8 cellular contexts compared by ENCODE assay signal in the genomic region with DNA sequence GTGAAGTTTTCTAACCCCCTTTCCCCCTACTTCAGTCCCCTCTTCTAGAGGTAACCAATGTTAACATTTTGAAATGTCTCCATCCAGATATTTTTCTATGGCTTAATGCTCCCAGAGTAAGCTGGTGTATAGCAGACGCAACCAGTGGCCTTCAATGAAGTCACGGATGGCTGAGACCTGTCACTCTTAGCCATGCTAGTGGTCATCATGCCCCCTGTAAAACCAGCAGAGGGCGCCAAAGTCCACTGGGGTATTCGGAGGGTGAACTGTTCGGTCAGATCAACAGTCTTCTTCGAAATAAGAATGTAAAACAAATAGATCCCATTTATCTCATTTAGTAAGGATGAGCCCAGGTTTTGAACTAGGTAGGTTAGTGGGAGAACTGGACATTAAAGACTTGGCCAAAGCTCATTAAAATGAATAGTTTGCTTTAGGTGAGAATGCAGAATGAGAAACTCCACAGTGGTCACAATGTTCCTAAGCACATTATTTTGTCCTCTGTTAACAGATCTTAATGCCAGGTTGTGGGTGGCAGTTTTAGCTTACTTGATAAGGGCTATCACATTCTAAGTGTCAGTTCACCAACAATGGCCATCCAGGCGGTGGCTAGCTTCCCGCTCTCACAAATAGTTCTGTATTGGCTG. TPM values are rescaled to one million over a fixed set of nuclear protein-coding genes. Genes with fewer than 3 reads are reported as not detected.
DNase-seq lines count a peak whose midpoint lies in the region; ATAC-seq lines count a peak whose summit lies in the region.

No MANE protein-coding gene starts in this region.

- CTCF ChIA-PET in naive thymus-derived CD4-positive, alpha-beta T cell (lab: Charles Lee): no interaction called here

- intact Hi-C loops in naive thymus-derived CD4-positive, alpha-beta T cell (cut with micrococcal nuclease): loop anchor here in 1 of 2 donors (1.0 to 2.0 kb wide), 2 partner anchors 208 to 321 kb away; no protein-coding TSS in a partner anchor

- H3K36me3 Mint-ChIP-seq in naive thymus-derived CD4-positive, alpha-beta T cell: no peaks in the 10 kb centered on the region

- no peak overlapping the region for H3K27ac Mint-ChIP-seq in naive thymus-derived CD4-positive, alpha-beta T cell

- ATAC-seq in naive thymus-derived CD4-positive, alpha-beta T cell: peak; percentile 66

- POLR2A ChIA-PET in naive thymus-derived CD4-positive, alpha-beta T cell (lab: Charles Lee): no interaction called here

- peaks cover 18 to 38% (median 28%) of the 10 kb centered on the region in 5 donors for H3K27me3 Mint-ChIP-seq in naive thymus-derived CD4-positive, alpha-beta T cell

- no peak overlapping the region for H3K27ac ChIP-seq in naive thymus-derived CD4-positive, alpha-beta T cell (ENCODE audit: low read depth, low read length)

- H3K36me3 ChIP-seq in H7 (replicated peaks; ENCODE audit: control insufficient read depth, insufficient read depth, low read length): no peaks in the 10 kb centered on the region
- no peaks in the 10 kb centered on the region for H3K36me3 ChIP-seq in naive thymus-derived CD4-positive, alpha-beta T cell (ENCODE audit: control insufficient read depth in 2 of 3, insufficient read depth in 3 of 3, low read length in 3 of 3)

- no peaks in the 10 kb centered on the region for H3K4me1 Mint-ChIP-seq in naive thymus-derived CD4-positive, alpha-beta T cell

- DNase-seq in activated naive CD4-positive, alpha-beta T cell treated with Interleukin-2 at 50 U/mL for 16 hours: peak; percentile 4
- no peak for DNase-seq in activated naive CD4-positive, alpha-beta T cell (lab: John Stamatoyannopoulos, UW)
- peak; percentile 69 for DNase-seq in H7
- DNase-seq in Kasumi-1 (lab: John Stamatoyannopoulos, UW): peak; percentile 65 to 73
- peak; percentile 16 for DNase-seq in SK-N-DZ (ENCODE audit: low spot score)
- peak; percentile 92 for DNase-seq in dermis blood vessel endothelial cell
- peak in 1 of 9 donors; percentile 45 for DNase-seq in naive thymus-derived CD4-positive, alpha-beta T cell
- DNase-seq in stimulated activated naive CD4-positive, alpha-beta T cell (lab: John Stamatoyannopoulos, UW): no peak

- H3K4me3 Mint-ChIP-seq in naive thymus-derived CD4-positive, alpha-beta T cell: no peak overlapping the region

- H3K9me3 Mint-ChIP-seq in naive thymus-derived CD4-positive, alpha-beta T cell: peaks cover 0 to 5% (median 0%) of the 10 kb centered on the region in 11 donors

- H3K9me3 ChIP-seq in naive thymus-derived CD4-positive, alpha-beta T cell (ENCODE audit: control insufficient read depth in 2 of 3, low read length in 3 of 3): no peaks in the 10 kb centered on the region

- no peaks in the 10 kb centered on the region for H3K4me1 ChIP-seq in naive thymus-derived CD4-positive, alpha-beta T cell (ENCODE audit: control insufficient read depth in 2 of 2, insufficient read depth in 2 of 2, low read length in 2 of 2)

- H3K4me3 ChIP-seq in H7 (ENCODE audit: insufficient read depth, low read depth, low read length): no peak overlapping the region
- no peak overlapping the region for H3K4me3 ChIP-seq in naive thymus-derived CD4-positive, alpha-beta T cell (ENCODE audit: low read length)

- no peaks in the 10 kb centered on the region for H3K27me3 ChIP-seq in H7 (ENCODE audit: control insufficient read depth, insufficient read depth, low read length)
- peaks cover 0 to 3% of the 10 kb centered on the region in 2 donors for H3K27me3 ChIP-seq in naive thymus-derived CD4-positive, alpha-beta T cell (ENCODE audit: control insufficient read depth in 2 of 2, insufficient read depth in 2 of 2, low read length in 2 of 2)

RNA-seq across cellular contexts. Expression of gene MMP8, which starts 8.6 kb away (rescaled TPM):
- total RNA-seq in H7 (2014; rRNA removed; shearing (Covaris generic)): not detected in 2 replicates
- polyA plus RNA-seq in SK-N-DZ (2014; cell fraction: cytosol; rRNA removed): not detected in 2 replicates
- not detected in 2 replicates for polyA plus RNA-seq in SK-N-DZ (2014; cell fraction: nucleus; rRNA removed)
- total RNA-seq in dermis blood vessel endothelial cell: not detected in 2 replicates
- total RNA-seq in naive thymus-derived CD4-positive, alpha-beta T cell: not detected
- polyA plus RNA-seq in naive thymus-derived CD4-positive, alpha-beta T cell: not detected

RNA-seq across cellular contexts. Expression of gene MMP27, which starts 27.8 kb away (rescaled TPM):
- not detected in 2 replicates for total RNA-seq in H7 (2014; rRNA removed; shearing (Covaris generic))
- polyA plus RNA-seq in SK-N-DZ (2014; cell fraction: cytosol; rRNA removed): not detected in 2 replicates
- polyA plus RNA-seq in SK-N-DZ (2014; cell fraction: nucleus; rRNA removed): not detected in 2 replicates
- total RNA-seq in dermis blood vessel endothelial cell: not detected in 2 replicates
- not detected for total RNA-seq in naive thymus-derived CD4-positive, alpha-beta T cell
- not detected for polyA plus RNA-seq in naive thymus-derived CD4-positive, alpha-beta T cell

RNA-seq across cellular contexts. Expression of gene MMP10, which starts 47.1 kb away (rescaled TPM):
- not detected in 2 replicates for total RNA-seq in H7 (2014; rRNA removed; shearing (Covaris generic))
- polyA plus RNA-seq in SK-N-DZ (2014; cell fraction: cytosol; rRNA removed): not detected in 2 replicates
- polyA plus RNA-seq in SK-N-DZ (2014; cell fraction: nucleus; rRNA removed): not detected in 2 replicates
- total RNA-seq in dermis blood vessel endothelial cell: 5.0 and 7.3 TPM in 2 replicates
- not detected for total RNA-seq in naive thymus-derived CD4-positive, alpha-beta T cell
- polyA plus RNA-seq in naive thymus-derived CD4-positive, alpha-beta T cell: not detected

Comparison
In these comparisons a context has a peak if more than half of its experiments do, and no peak if none do; other contexts are left out.
1. DNase-seq: peak in activated naive CD4-positive, alpha-beta T cell treated with Interleukin-2 at 50 U/mL for 16 hours (single experiment), H7 (single experiment), Kasumi-1 (2 of 2), SK-N-DZ (single experiment) and dermis blood vessel endothelial cell (single experiment); none in activated naive CD4-positive, alpha-beta T cell (0 of 4) and stimulated activated naive CD4-positive, alpha-beta T cell (0 of 6).